6 cellular contexts compared by ENCODE assay signal in the genomic region with DNA sequence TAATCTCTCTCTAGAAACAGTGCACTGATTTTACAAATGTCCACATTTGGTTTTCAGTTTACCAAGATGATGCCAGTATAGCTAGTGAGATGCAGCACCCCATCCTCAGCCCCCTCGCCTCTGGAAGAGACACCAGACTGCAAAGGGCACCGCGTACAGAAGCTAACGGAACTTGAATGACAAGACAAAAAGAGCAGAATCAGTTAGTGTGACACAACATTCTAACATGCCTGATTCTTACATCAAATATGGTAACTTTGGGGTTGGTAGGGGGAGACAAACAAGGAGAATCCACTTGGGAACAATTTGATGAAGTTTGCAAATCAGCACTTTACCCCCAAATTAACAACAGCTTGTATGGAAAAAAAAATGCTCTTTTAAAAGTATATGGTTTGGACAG.
"Had no signal": no experiment of that assay in that cellular context is flagged by ENCODE, and none has a peak within 500 bp of the region (broad histone marks: within the 10 kb centered on the region; RNA-seq: fewer than 3 reads in every experiment).

No MANE protein-coding gene starts in this region.

- DNase-seq: IMR-90, KBM-7, KG1 had no signal

- H3K27ac ChIP-seq: HL-60 had no signal

- ATAC-seq: HepG2 had no signal

- FAIRE-seq: HepG2, HTR-8/SVneo had no signal
